11 cellular contexts compared by ENCODE assay signal in genomic region chrX:115232933-115233496, GRCh38. TPM values are rescaled to one million over a fixed set of nuclear protein-coding genes. Genes with fewer than 3 reads are reported as not detected.
DNase-seq lines count a peak whose midpoint lies in the region; ATAC-seq and TF ChIP-seq lines count a peak whose summit lies in the region.
"Had no signal": no experiment of that assay in that cellular context is flagged by ENCODE, and none has a peak within 500 bp of the region (broad histone marks: within the 10 kb centered on the region; RNA-seq: fewer than 3 reads in every experiment).

No MANE protein-coding gene starts in this region.

- H3K4me1 ChIP-seq in ACC112 (ENCODE audit: control insufficient read depth, insufficient read depth, low read length, unreplicated experiment): peaks cover 36% of the 10 kb centered on the region

- peak overlapping the region; percentile 89 for H3K27ac Mint-ChIP-seq in osteocyte (ENCODE audit: unreplicated experiment)
- H3K27ac Mint-ChIP-seq: CD8-positive, alpha-beta memory T cell had no signal

- no peaks in the 10 kb centered on the region for H3K27me3 ChIP-seq in ACC112 (ENCODE audit: insufficient read depth, low read length)

- H3K4me1 Mint-ChIP-seq in osteocyte (ENCODE audit: unreplicated experiment): peaks cover 27% of the 10 kb centered on the region
- H3K4me1 Mint-ChIP-seq: CD8-positive, alpha-beta memory T cell had no signal

- TF ChIP-seq CTCF in fibroblast of mammary gland (conservative IDR thresholded peaks at IDR 0.05; ENCODE audit: control insufficient read depth, insufficient read depth, low read depth, low read length): no peak
- TF ChIP-seq CTCF in osteocyte (IDR thresholded peaks at IDR 0.05): no peak

- no peaks in the 10 kb centered on the region for H3K36me3 ChIP-seq in ACC112 (ENCODE audit: insufficient read depth, low read length)

- peak overlapping the region; percentile 97 for H3K4me3 Mint-ChIP-seq in osteocyte (ENCODE audit: unreplicated experiment)
- H3K4me3 Mint-ChIP-seq: CD8-positive, alpha-beta memory T cell had no signal

- ATAC-seq in GM21528 (IDR thresholded peaks at IDR 0.05; ENCODE audit: low FRiP score, unreplicated experiment): no peak

- no peaks in the 10 kb centered on the region for H3K9me3 Mint-ChIP-seq in osteocyte (ENCODE audit: unreplicated experiment)

- DNase-seq in M059J (ENCODE audit: low read depth) (peak; percentile 23), fibroblast of mammary gland (ENCODE audit: low read depth) (peak; percentile 7), osteocyte (ENCODE audit: extremely low spot score, unreplicated experiment) (no peak), NCI-H446 (lab: John Stamatoyannopoulos, UW) (no peak), HPDE6-E6E7 (ENCODE audit: extremely low spot score) (no peak), MV-4-11 (lab: John Stamatoyannopoulos, UW) (no peak)
- DNase-seq: activated T-cell treated with anti-CD3 and anti-CD28 coated beads, Interleukin-2, amount 50 U/mL, for 48 hours; CD8-positive, alpha-beta memory T cell; stimulated activated CD4-positive, alpha-beta T cell treated with anti-CD3 and anti-CD28 coated beads, Interleukin-2, amount 100 ng/mL, for 24 hours had no signal

- peaks cover 3% of the 10 kb centered on the region for H3K36me3 Mint-ChIP-seq in osteocyte (ENCODE audit: unreplicated experiment)
- H3K36me3 Mint-ChIP-seq: CD8-positive, alpha-beta memory T cell had no signal

- H3K4me3 ChIP-seq in ACC112 (ENCODE audit: low read depth, low read length) (peak overlapping the region; percentile 90), fibroblast of mammary gland (ENCODE audit: control insufficient read depth, low read depth, low read length) (peak overlapping the region; percentile 63)

- peak overlapping the region; percentile 25 for H2AFZ ChIP-seq in ACC112 (ENCODE audit: low read length, unreplicated experiment)

- peaks cover 18% of the 10 kb centered on the region for H3K79me2 ChIP-seq in ACC112 (ENCODE audit: control insufficient read depth, insufficient read depth, low read length, unreplicated experiment)

- H3K27me3 Mint-ChIP-seq in osteocyte (ENCODE audit: unreplicated experiment): peaks cover 20% of the 10 kb centered on the region

- peak overlapping the region; percentile 6; the same call in 1 of the 2 replicates for H3K27ac ChIP-seq in ACC112 (ENCODE audit: low read depth, low read length)

RNA-seq across cellular contexts. Expression of gene LRCH2, which starts 0.9 kb away (rescaled TPM):
- 8.7 and 15.8 TPM in 2 replicates for total RNA-seq in M059J (2014; rRNA removed; shearing (Covaris generic))
- total RNA-seq in osteocyte: 7.9 and 8.6 TPM in 2 replicates
- total RNA-seq: CD8-positive, alpha-beta memory T cell had no signal

RNA-seq across cellular contexts. Expression of gene RBMXL3, which starts 43.8 kb away (rescaled TPM):
- total RNA-seq in M059J (2014; rRNA removed; shearing (Covaris generic)): not detected in 2 replicates
- not detected in 2 replicates for total RNA-seq in osteocyte
- total RNA-seq: CD8-positive, alpha-beta memory T cell had no signal

RNA-seq across cellular contexts. Expression of gene LUZP4, which starts 56.5 kb away (rescaled TPM):
- total RNA-seq in M059J (2014; rRNA removed; shearing (Covaris generic)): not detected in 2 replicates
- not detected in 2 replicates for total RNA-seq in osteocyte
- total RNA-seq: CD8-positive, alpha-beta memory T cell had no signal

Comparison
In these comparisons a context has a peak if more than half of its experiments do, and no peak if none do; other contexts are left out.
1. DNase-seq: peak in M059J (single experiment) and fibroblast of mammary gland (single experiment); none in osteocyte (single experiment), NCI-H446 (0 of 2), HPDE6-E6E7 (single experiment) and MV-4-11 (single experiment).